In the genomic region with DNA sequence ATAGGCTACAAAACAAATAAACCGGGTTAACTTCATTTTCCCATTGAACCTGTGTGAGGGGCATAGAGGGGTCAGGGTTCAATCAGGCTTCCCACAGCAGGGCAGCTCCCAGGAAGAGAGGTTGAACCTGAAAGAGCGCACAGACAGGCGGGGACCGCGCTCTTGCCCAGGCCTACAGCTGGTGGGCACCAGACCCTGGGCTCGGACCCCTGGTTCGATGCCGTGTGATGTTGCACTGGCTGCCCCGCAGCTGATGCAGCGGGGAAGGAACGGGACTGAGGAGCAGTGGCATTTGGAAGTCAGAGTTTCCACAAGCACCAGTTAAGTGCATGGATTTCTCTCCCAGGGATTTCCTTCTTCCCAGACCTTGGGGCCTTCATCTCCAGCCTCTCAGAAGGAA, we compare ENCODE assay signal across 19 cellular contexts.
"Had no signal": no experiment of that assay in that cellular context is flagged by ENCODE, and none has a peak within 500 bp of the region (broad histone marks: within the 10 kb centered on the region; RNA-seq: fewer than 3 reads in every experiment).

No MANE protein-coding gene starts in this region.

- H3K36me3 Mint-ChIP-seq: immature natural killer cell, memory B cell, mesothelial cell of epicardium, natural killer cell had no signal

- H3K27ac Mint-ChIP-seq: effector memory CD8-positive, alpha-beta T cell; immature natural killer cell; memory B cell; natural killer cell had no signal

- H3K4me3 Mint-ChIP-seq: effector memory CD8-positive, alpha-beta T cell; immature natural killer cell; memory B cell; mesothelial cell of epicardium; natural killer cell had no signal

- DNase-seq: effector memory CD8-positive, alpha-beta T cell; immature natural killer cell; left cardiac atrium; left ventricle myocardium inferior; lower lobe of right lung; natural killer cell; stimulated activated CD4-positive, alpha-beta T cell treated with anti-CD3 and anti-CD28 coated beads, Interleukin-12 subunit alpha, Interleukin-12 subunit beta, amount 100 ng/mL, for 4 hours; stimulated activated naive CD4-positive, alpha-beta T cell; stomach; substantia nigra; transverse colon had no signal

- H3K4me3 ChIP-seq: esophagus muscularis mucosa, gastroesophageal sphincter, left ventricle myocardium inferior, lower lobe of right lung, right atrium auricular region, sigmoid colon, skin epidermis, stomach, thoracic aorta, transverse colon had no signal

- H3K9me3 Mint-ChIP-seq: effector memory CD8-positive, alpha-beta T cell; memory B cell; mesothelial cell of epicardium; natural killer cell had no signal

- H3K27me3 ChIP-seq: right atrium auricular region, sigmoid colon had no signal

- H3K4me1 ChIP-seq: esophagus muscularis mucosa, gastroesophageal sphincter, left ventricle myocardium inferior, lower lobe of right lung, right atrium auricular region, sigmoid colon, stomach, transverse colon had no signal

- H3K9me3 ChIP-seq: esophagus muscularis mucosa, gastroesophageal sphincter, left ventricle myocardium inferior, lower lobe of right lung, right atrium auricular region, sigmoid colon, stomach, thoracic aorta, transverse colon had no signal

- H3K4me1 Mint-ChIP-seq: immature natural killer cell, memory B cell, natural killer cell had no signal

- H3K27ac ChIP-seq: esophagus muscularis mucosa, gastroesophageal sphincter, left ventricle myocardium inferior, lower lobe of right lung, right atrium auricular region, sigmoid colon, skin epidermis, thoracic aorta, transverse colon had no signal

- ATAC-seq: effector memory CD8-positive, alpha-beta T cell; gastroesophageal sphincter; left cardiac atrium; lower lobe of right lung; natural killer cell had no signal

- H3K36me3 ChIP-seq: esophagus muscularis mucosa, gastroesophageal sphincter, left ventricle myocardium inferior, lower lobe of right lung, right atrium auricular region, sigmoid colon, stomach, thoracic aorta, transverse colon had no signal
